In the genomic region with DNA sequence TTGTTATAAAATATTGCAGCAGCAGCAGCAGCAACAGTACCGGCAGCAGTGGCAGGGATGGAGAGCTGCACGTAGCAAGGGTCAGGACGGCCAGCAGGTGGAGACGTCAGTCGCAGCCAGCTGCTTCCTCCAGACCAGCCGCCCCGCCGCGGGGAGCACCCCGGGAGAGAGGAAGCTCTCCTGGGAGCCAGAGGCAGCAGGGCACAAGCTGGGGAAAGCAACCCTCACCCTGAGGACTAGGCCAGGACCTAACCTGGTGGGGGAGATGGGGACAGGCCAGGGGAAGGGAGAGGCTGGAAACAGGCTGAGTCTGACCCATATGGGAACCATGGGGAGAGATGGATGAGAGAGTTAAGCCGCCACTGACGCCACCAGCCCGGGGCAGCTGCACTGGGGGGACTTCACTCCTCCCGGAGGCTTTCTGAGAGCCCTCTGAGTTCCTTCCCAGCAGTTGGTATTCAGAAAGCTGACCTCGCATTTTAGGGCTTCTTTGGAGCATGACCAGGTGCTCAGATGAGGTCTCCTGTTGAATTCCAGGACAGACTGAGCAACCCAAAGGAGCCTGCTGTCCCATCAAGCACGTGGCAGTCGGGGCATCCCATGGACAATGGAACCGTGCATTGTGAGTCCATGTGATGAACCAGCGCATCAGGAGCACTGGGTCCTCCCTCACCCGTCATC, we compare ENCODE assay signal across 1 cellular context.
TF ChIP-seq lines count a peak whose summit lies in the region.

No MANE protein-coding gene starts in this region.

TF ChIP-seq in IMR-90, 13 proteins besides CTCF, POLR2A, EP300 and RAD21:
- TF ChIP-seq NFE2L2 (IDR thresholded peaks at IDR 0.05; ENCODE audit: low read depth, low read length), result no peak
- TF ChIP-seq SMC3 (IDR thresholded peaks at IDR 0.05; ENCODE audit: low read depth, low read length), result peak; percentile 72
- TF ChIP-seq, protein P1, sequence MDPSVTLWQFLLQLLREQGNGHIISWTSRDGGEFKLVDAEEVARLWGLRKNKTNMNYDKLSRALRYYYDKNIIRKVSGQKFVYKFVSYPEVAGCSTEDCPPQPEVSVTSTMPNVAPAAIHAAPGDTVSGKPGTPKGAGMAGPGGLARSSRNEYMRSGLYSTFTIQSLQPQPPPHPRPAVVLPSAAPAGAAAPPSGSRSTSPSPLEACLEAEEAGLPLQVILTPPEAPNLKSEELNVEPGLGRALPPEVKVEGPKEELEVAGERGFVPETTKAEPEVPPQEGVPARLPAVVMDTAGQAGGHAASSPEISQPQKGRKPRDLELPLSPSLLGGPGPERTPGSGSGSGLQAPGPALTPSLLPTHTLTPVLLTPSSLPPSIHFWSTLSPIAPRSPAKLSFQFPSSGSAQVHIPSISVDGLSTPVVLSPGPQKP (IDR thresholded peaks at IDR 0.05; ENCODE audit: borderline replicate concordance, low read depth, low read length), result no peak
- no peak for TF ChIP-seq CEBPB (IDR thresholded peaks at IDR 0.05; ENCODE audit: low read depth, low read length)
- TF ChIP-seq RFX5 (IDR thresholded peaks at IDR 0.05; ENCODE audit: low read depth, low read length), result no peak
- TF ChIP-seq, protein P2, sequence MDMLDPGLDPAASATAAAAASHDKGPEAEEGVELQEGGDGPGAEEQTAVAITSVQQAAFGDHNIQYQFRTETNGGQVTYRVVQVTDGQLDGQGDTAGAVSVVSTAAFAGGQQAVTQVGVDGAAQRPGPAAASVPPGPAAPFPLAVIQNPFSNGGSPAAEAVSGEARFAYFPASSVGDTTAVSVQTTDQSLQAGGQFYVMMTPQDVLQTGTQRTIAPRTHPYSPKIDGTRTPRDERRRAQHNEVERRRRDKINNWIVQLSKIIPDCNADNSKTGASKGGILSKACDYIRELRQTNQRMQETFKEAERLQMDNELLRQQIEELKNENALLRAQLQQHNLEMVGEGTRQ (IDR thresholded peaks at IDR 0.05; ENCODE audit: low read depth, low read length), result no peak
- peak; percentile 62; the same call in 1 of the 2 replicates for TF ChIP-seq MAZ (IDR thresholded peaks at IDR 0.05; ENCODE audit: borderline replicate concordance, low read depth, low read length)
- TF ChIP-seq BHLHE40 (IDR thresholded peaks at IDR 0.05; ENCODE audit: low read depth, low read length), result no peak
- TF ChIP-seq CHD1 (IDR thresholded peaks at IDR 0.05; ENCODE audit: low read depth, low read length), result no peak
- no peak for TF ChIP-seq RCOR1 (IDR thresholded peaks at IDR 0.05; ENCODE audit: insufficient replicate concordance, low read length)
- TF ChIP-seq FOS (IDR thresholded peaks at IDR 0.05; ENCODE audit: low read depth, low read length), result no peak
- no peak for TF ChIP-seq MXI1 (IDR thresholded peaks at IDR 0.05; ENCODE audit: borderline replicate concordance, low read depth, low read length)
- no peak for TF ChIP-seq MAFK (IDR thresholded peaks at IDR 0.05; ENCODE audit: low read depth, low read length)
